ENCODE assay signal across 8 cellular contexts in genomic region chr2:218269900-218270720, GRCh38.
DNase-seq lines count a peak whose midpoint lies in the region; ATAC-seq, FAIRE-seq and TF ChIP-seq lines count a peak whose summit lies in the region.

Gene AAMP, minus strand, starts transcription at chr2:218270137. Its CDS starts 51 bp downstream, at chr2:218270086.
Gene PNKD, plus strand, starts transcription at chr2:218270519. Its CDS starts 17 bp downstream, at chr2:218270536.

- peak; percentile 99 for DNase-seq in AG09319 (ENCODE audit: extremely low read depth, low read depth)
- peak; percentile 99 for DNase-seq in NCI-H446 treated with DMSO at 0.1 percent for 48 hours (lab: John Stamatoyannopoulos, UW)
- DNase-seq in cerebellar cortex (ENCODE audit: low spot score), result peak; percentile 100
- peak; percentile 100 for DNase-seq in stimulated activated CD4-positive, alpha-beta T cell treated with anti-CD3 and anti-CD28 coated beads, Interleukin-12 subunit alpha, Interleukin-12 subunit beta, amount 100 ng/mL, for 4 hours

- peak; percentile 16 for TF ChIP-seq CTCF in AG09319 (IDR thresholded peaks at IDR 0.05; ENCODE audit: low read depth, low read length)

- ATAC-seq in GM19035 (IDR thresholded peaks at IDR 0.05; ENCODE audit: unreplicated experiment) (peak; percentile 89), HG03354 (IDR thresholded peaks at IDR 0.05; ENCODE audit: poor library complexity, severe bottlenecking, unreplicated experiment) (peak; percentile 91)
- peak; percentile 94 to 95 for ATAC-seq in activated CD4-positive, CD25-positive, alpha-beta regulatory T cell treated with anti-CD3 and anti-CD28 coated beads, Interleukin-2, amount 50 U/mL, for 24 hours

- peak; percentile 61 for FAIRE-seq in islet of Langerhans (lab: Jason Lieb, UNC)

Comparison
In these comparisons a context has a peak if more than half of its experiments do, and no peak if none do; other contexts are left out.
1. Peak in every context shown above with its lines: DNase-seq and ATAC-seq.